Comparison of ENCODE assay signal across 1 cellular context in genomic region chr4:70994069-70994366, GRCh38.
TF ChIP-seq lines count a peak whose summit lies in the region.

No MANE protein-coding gene starts in this region.

TF ChIP-seq in GM23338, 12 proteins besides CTCF, POLR2A, EP300 and RAD21 (continued from another document):
- TF ChIP-seq ZNF462 (CRISPR knock-in tag; IDR thresholded peaks at IDR 0.05), result no peak
